In the genomic region with DNA sequence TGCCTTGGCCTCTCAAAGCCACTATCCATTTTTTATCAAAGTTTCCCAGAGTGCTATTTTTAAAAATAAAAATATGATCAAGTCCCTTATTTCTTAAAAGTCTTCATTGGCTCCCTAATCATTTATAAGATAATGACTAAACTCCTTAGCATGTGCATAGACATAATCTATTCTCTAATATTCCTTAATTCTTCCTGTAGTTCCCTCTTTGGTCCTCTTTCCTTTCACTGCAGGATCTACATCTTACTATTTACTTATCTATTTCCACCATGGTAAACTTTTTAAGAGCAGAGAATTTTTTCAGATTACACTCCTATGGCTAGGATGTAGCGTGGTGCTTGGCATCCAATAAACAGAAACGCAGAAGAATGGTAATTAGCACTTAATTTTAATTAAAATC, we compare ENCODE assay signal across 10 cellular contexts. TPM values are rescaled to one million over a fixed set of nuclear protein-coding genes. Genes with fewer than 3 reads are reported as not detected.
"Had no signal": no experiment of that assay in that cellular context is flagged by ENCODE, and none has a peak within 500 bp of the region (broad histone marks: within the 10 kb centered on the region; RNA-seq: fewer than 3 reads in every experiment).

No MANE protein-coding gene starts in this region.

- H3K27me3 Mint-ChIP-seq: IgD-negative memory B cell had no signal

- H3K4me2 ChIP-seq: KMS-11 had no signal

- H3K4me3 Mint-ChIP-seq: IgD-negative memory B cell had no signal

- DNase-seq: IMR-90, KBM-7, KG1 had no signal

- H3K9ac ChIP-seq: KMS-11 had no signal

- H3K4me1 Mint-ChIP-seq: IgD-negative memory B cell had no signal

- H3K27ac ChIP-seq: HL-60, KMS-11 had no signal

- FAIRE-seq: HepG2, HTR-8/SVneo had no signal

- H3K27ac Mint-ChIP-seq: IgD-negative memory B cell had no signal

RNA-seq across cellular contexts. Expression of gene C2orf80, which starts 46.0 kb away (rescaled TPM):
- total RNA-seq: HepG2, HT-29, HT1080, IMR-90 had no signal
- polyA plus RNA-seq: HepG2, IgD-negative memory B cell, IMR-90 had no signal
